ENCODE assay signal across 13 cellular contexts in genomic region chr1:145886811-145887210, GRCh38. TPM values are rescaled to one million over a fixed set of nuclear protein-coding genes. Genes with fewer than 3 reads are reported as not detected.
DNase-seq lines count a peak whose midpoint lies in the region; ATAC-seq and TF ChIP-seq lines count a peak whose summit lies in the region.
"Had no signal": no experiment of that assay in that cellular context is flagged by ENCODE, and none has a peak within 500 bp of the region (broad histone marks: within the 10 kb centered on the region; RNA-seq: fewer than 3 reads in every experiment).

No MANE protein-coding gene starts in this region.

- DNase-seq in activated T-cell treated with anti-CD3 and anti-CD28 coated beads, Interleukin-2, amount 50 U/mL, for 72 hours, result no peak
- no peak for DNase-seq in activated T-cell treated with anti-CD3 and anti-CD28 coated beads for 4 hours
- no peak for DNase-seq in activated B cell treated with CpG ODN at 0.5 μM for 24 hours
- no peak for DNase-seq in endothelial cell (ENCODE audit: low spot score)
- DNase-seq in stimulated activated effector memory CD8-positive, alpha-beta T cell treated with anti-CD3 and anti-CD28 coated beads, Interleukin-12 subunit alpha, Interleukin-12 subunit beta, amount 100 ng/mL, for 72 hours (ENCODE audit: low spot score in 2 of 2), result no peak
- DNase-seq in DMS79 treated with DMSO at 0.1 percent for 48 hours (lab: John Stamatoyannopoulos, UW), result no peak
- DNase-seq: HCEC 1CT, KBM-7, T-helper 9 cell, testis had no signal

- H3K36me3 Mint-ChIP-seq in activated T-cell treated with anti-CD3 and anti-CD28 coated beads, Interleukin-2, amount 50 U/mL, for 72 hours (ENCODE audit: insufficient read depth in 2 of 2), result no peaks in the 10 kb centered on the region
- no peaks in the 10 kb centered on the region for H3K36me3 Mint-ChIP-seq in activated B cell treated with CpG ODN at 0.5 μM for 24 hours (ENCODE audit: low read depth)
- no peaks in the 10 kb centered on the region for H3K36me3 Mint-ChIP-seq in endothelial cell (ENCODE audit: low read depth, unreplicated experiment)
- H3K36me3 Mint-ChIP-seq in stimulated activated effector memory CD8-positive, alpha-beta T cell treated with anti-CD3 and anti-CD28 coated beads, Interleukin-12 subunit alpha, Interleukin-12 subunit beta, amount 100 ng/mL, for 72 hours, result no peaks in the 10 kb centered on the region

- H3K9me3 Mint-ChIP-seq in activated T-cell treated with anti-CD3 and anti-CD28 coated beads, Interleukin-2, amount 50 U/mL, for 72 hours, result no peaks in the 10 kb centered on the region
- H3K9me3 Mint-ChIP-seq in activated B cell treated with CpG ODN at 0.5 μM for 24 hours (no peaks in the 10 kb centered on the region), endothelial cell (ENCODE audit: unreplicated experiment) (no peaks in the 10 kb centered on the region)
- no peaks in the 10 kb centered on the region for H3K9me3 Mint-ChIP-seq in stimulated activated effector memory CD8-positive, alpha-beta T cell treated with anti-CD3 and anti-CD28 coated beads, Interleukin-12 subunit alpha, Interleukin-12 subunit beta, amount 100 ng/mL, for 72 hours
- H3K9me3 Mint-ChIP-seq: dendritic cell treated with granulocyte-macrophage colony-stimulating factor and Interleukin-4, amounts not matched to agents 40 ng/mL and 50 ng/mL, for 4 days had no signal

- intact Hi-C loops in activated B cell treated with CpG ODN at 0.5 μM for 24 hours (cut with micrococcal nuclease), result no loop called here

- POLR2A ChIA-PET in activated B cell treated with CpG ODN at 0.5 μM for 24 hours (lab: Charles Lee), result interaction anchor here (1.7 to 4.3 kb wide), 3 partner anchors 14 to 41 kb away, joined by 9 to 41 read pairs (median 9); partner anchors contain the start of genes PIAS3 and RBM8A

- no peak for ATAC-seq in activated T-cell treated with anti-CD3 and anti-CD28 coated beads, Interleukin-2, amount 50 U/mL, for 72 hours (replicated peaks in 1 of 2)
- ATAC-seq in activated B cell treated with CpG ODN at 0.5 μM for 24 hours (ENCODE audit: low read depth) (no peak), GM19324 (IDR thresholded peaks at IDR 0.05; ENCODE audit: low FRiP score, unreplicated experiment) (no peak), GM18867 (IDR thresholded peaks at IDR 0.05; ENCODE audit: unreplicated experiment) (no peak)
- no peak for ATAC-seq in stimulated activated effector memory CD8-positive, alpha-beta T cell treated with anti-CD3 and anti-CD28 coated beads, Interleukin-12 subunit alpha, Interleukin-12 subunit beta, amount 100 ng/mL, for 72 hours

- H3K27ac Mint-ChIP-seq in activated T-cell treated with anti-CD3 and anti-CD28 coated beads, Interleukin-2, amount 50 U/mL, for 72 hours, result no peak overlapping the region
- H3K27ac Mint-ChIP-seq in activated B cell treated with CpG ODN at 0.5 μM for 24 hours (no peak overlapping the region), endothelial cell (ENCODE audit: unreplicated experiment) (peak overlapping the region; percentile 10)
- H3K27ac Mint-ChIP-seq in stimulated activated effector memory CD8-positive, alpha-beta T cell treated with anti-CD3 and anti-CD28 coated beads, Interleukin-12 subunit alpha, Interleukin-12 subunit beta, amount 100 ng/mL, for 72 hours, result no peak overlapping the region
- H3K27ac Mint-ChIP-seq: dendritic cell treated with granulocyte-macrophage colony-stimulating factor and Interleukin-4, amounts not matched to agents 40 ng/mL and 50 ng/mL, for 4 days had no signal

- H3K4me3 Mint-ChIP-seq in activated T-cell treated with anti-CD3 and anti-CD28 coated beads, Interleukin-2, amount 50 U/mL, for 72 hours, result peak overlapping the region; percentile 44 to 54
- H3K4me3 Mint-ChIP-seq in activated B cell treated with CpG ODN at 0.5 μM for 24 hours, result peak overlapping the region; percentile 41
- peak overlapping the region; percentile 80 for H3K4me3 Mint-ChIP-seq in endothelial cell (ENCODE audit: unreplicated experiment)
- peak overlapping the region; percentile 72 for H3K4me3 Mint-ChIP-seq in stimulated activated effector memory CD8-positive, alpha-beta T cell treated with anti-CD3 and anti-CD28 coated beads, Interleukin-12 subunit alpha, Interleukin-12 subunit beta, amount 100 ng/mL, for 72 hours

- CTCF ChIA-PET in activated B cell treated with CpG ODN at 0.5 μM for 24 hours (lab: Charles Lee), result interaction anchor here (1.0 kb wide), 1 partner anchor 41 kb away, joined by 4 read pairs; the partner anchor contains the start of gene NUDT17

- H3K4me1 Mint-ChIP-seq in activated T-cell treated with anti-CD3 and anti-CD28 coated beads, Interleukin-2, amount 50 U/mL, for 72 hours (ENCODE audit: low read depth), result peaks cover 17% of the 10 kb centered on the region
- H3K4me1 Mint-ChIP-seq in activated B cell treated with CpG ODN at 0.5 μM for 24 hours (peaks cover 19% of the 10 kb centered on the region), endothelial cell (ENCODE audit: unreplicated experiment) (peaks cover 36% of the 10 kb centered on the region)
- H3K4me1 Mint-ChIP-seq in stimulated activated effector memory CD8-positive, alpha-beta T cell treated with anti-CD3 and anti-CD28 coated beads, Interleukin-12 subunit alpha, Interleukin-12 subunit beta, amount 100 ng/mL, for 72 hours, result peaks cover 12% of the 10 kb centered on the region

- H3K27me3 Mint-ChIP-seq in activated T-cell treated with anti-CD3 and anti-CD28 coated beads, Interleukin-2, amount 50 U/mL, for 72 hours (ENCODE audit: low read depth), result peaks cover 31% of the 10 kb centered on the region
- H3K27me3 Mint-ChIP-seq in activated B cell treated with CpG ODN at 0.5 μM for 24 hours, result peaks cover 15% of the 10 kb centered on the region
- H3K27me3 Mint-ChIP-seq in endothelial cell (ENCODE audit: unreplicated experiment), result peaks cover 9% of the 10 kb centered on the region

- TF ChIP-seq CTCF in activated B cell treated with CpG ODN at 0.5 μM for 24 hours (IDR thresholded peaks at IDR 0.05) (no peak), endothelial cell (IDR thresholded peaks at IDR 0.05; ENCODE audit: unreplicated experiment) (no peak)

RNA-seq across cellular contexts. Expression of gene ANKRD35, which starts 1.1 kb away (rescaled TPM):
- under 1 TPM; 0.39 to 0.41 TPM for total RNA-seq in activated T-cell treated with anti-CD3 and anti-CD28 coated beads, Interleukin-2, amount 50 U/mL, for 72 hours
- not detected in 2 replicates for total RNA-seq in activated B cell treated with CpG ODN at 0.5 μM for 24 hours
- not detected for total RNA-seq in endothelial cell (ENCODE audit: unreplicated experiment)

RNA-seq across cellular contexts. Expression of gene ITGA10, which starts 23.0 kb away (rescaled TPM):
- 1 to 10 TPM; 1.7 to 3.5 TPM for total RNA-seq in activated T-cell treated with anti-CD3 and anti-CD28 coated beads, Interleukin-2, amount 50 U/mL, for 72 hours
- total RNA-seq in activated B cell treated with CpG ODN at 0.5 μM for 24 hours (2.7 and 3.7 TPM in 2 replicates), endothelial cell (ENCODE audit: unreplicated experiment) (6.1 TPM)

RNA-seq across cellular contexts. Expression of gene PIAS3, which starts 27.9 kb away (rescaled TPM):
- 10 to 100 TPM; 30.9 to 35.6 TPM for total RNA-seq in activated T-cell treated with anti-CD3 and anti-CD28 coated beads, Interleukin-2, amount 50 U/mL, for 72 hours
- total RNA-seq in activated B cell treated with CpG ODN at 0.5 μM for 24 hours, result 29.0 and 30.9 TPM in 2 replicates
- 38.8 TPM for total RNA-seq in endothelial cell (ENCODE audit: unreplicated experiment)

RNA-seq across cellular contexts. Expression of gene PEX11B, which starts 31.7 kb away (rescaled TPM):
- 10 to 100 TPM; 39.8 to 44.0 TPM for total RNA-seq in activated T-cell treated with anti-CD3 and anti-CD28 coated beads, Interleukin-2, amount 50 U/mL, for 72 hours
- 42.7 and 47.7 TPM in 2 replicates for total RNA-seq in activated B cell treated with CpG ODN at 0.5 μM for 24 hours
- total RNA-seq in endothelial cell (ENCODE audit: unreplicated experiment), result 34.0 TPM

RNA-seq across cellular contexts. Expression of gene RBM8A, which starts 40.5 kb away (rescaled TPM):
- total RNA-seq in activated T-cell treated with anti-CD3 and anti-CD28 coated beads, Interleukin-2, amount 50 U/mL, for 72 hours, result 100 to 1,000 TPM; 238 to 244 TPM
- 178 and 201 TPM in 2 replicates for total RNA-seq in activated B cell treated with CpG ODN at 0.5 μM for 24 hours
- total RNA-seq in endothelial cell (ENCODE audit: unreplicated experiment), result 213 TPM
